30 cellular contexts compared by ENCODE assay signal in genomic region chr7:143040209-143040710, GRCh38. TPM values are rescaled to one million over a fixed set of nuclear protein-coding genes. Genes with fewer than 3 reads are reported as not detected.
"Had no signal": no experiment of that assay in that cellular context is flagged by ENCODE, and none has a peak within 500 bp of the region (broad histone marks: within the 10 kb centered on the region; RNA-seq: fewer than 3 reads in every experiment).

No MANE protein-coding gene starts in this region.

- H3K27me3 ChIP-seq: adrenal gland, body of pancreas, breast epithelium, MG63 had no signal

- H3K27ac ChIP-seq: adrenal gland, body of pancreas, breast epithelium, PC-9, RWPE1 had no signal

- H3K36me3 ChIP-seq: adrenal gland, breast epithelium, MG63 had no signal

- H3K4me1 ChIP-seq: adrenal gland, breast epithelium had no signal

- H3K9me3 ChIP-seq: adrenal gland, body of pancreas, breast epithelium, MG63 had no signal

- DNase-seq: activated CD4-positive, alpha-beta T cell treated with anti-CD3 and anti-CD28 coated beads, Interleukin-2, amount 10 ng/mL, durations not matched to agents 24 days and 14 days; activated CD4-positive, alpha-beta T cell treated with anti-CD3 and anti-CD28 coated beads, Interleukin-2, amount 50 U/mL, for 4 hours; activated CD8-positive, alpha-beta T cell treated with anti-CD3 and anti-CD28 coated beads for 36 hours; activated gamma-delta T cell; activated naive CD4-positive, alpha-beta T cell treated with anti-CD3 and anti-CD28 coated beads for 36 hours; activated T-cell treated with anti-CD3 and anti-CD28 coated beads, Interleukin-2, amount 50 U/mL, for 1 hour; activated T-cell treated with anti-CD3 and anti-CD28 coated beads, Interleukin-2, amount 50 U/mL, for 72 hours; adrenal gland; body of pancreas; Kasumi-1; KG1; MG63; MV-4-11; NCI-H1092; NCI-H1436 treated with DMSO at 0.1 percent for 48 hours; NCI-H1694 treated with DMSO at 0.1 percent for 48 hours; NCI-H2029; NCI-H510A; NCI-H526; NCI-H748 treated with DMSO at 0.1 percent for 48 hours; NK-92 treated with Interleukin-12 subunit alpha and Interleukin-12 subunit beta, amount 100 ng/mL, for 24 hours; PC-9; SIG-M5 had no signal

- FAIRE-seq: astrocyte, RCC 7860, TTC549 had no signal

- H3K4me3 ChIP-seq: adrenal gland, body of pancreas, breast epithelium, MG63, PC-9 had no signal

- ATAC-seq: activated CD8-positive, alpha-beta T cell treated with anti-CD3 and anti-CD28 coated beads for 36 hours; activated naive CD4-positive, alpha-beta T cell treated with anti-CD3 and anti-CD28 coated beads, Interleukin-2, amount 50 U/mL, for 72 hours; activated T-cell treated with anti-CD3 and anti-CD28 coated beads, Interleukin-2, amount 50 U/mL, for 72 hours; body of pancreas; Right ventricle myocardium inferior had no signal

RNA-seq across cellular contexts. Expression of gene OR6V1, which starts 11.9 kb away (rescaled TPM):
- polyA plus RNA-seq: adrenal gland had no signal

RNA-seq across cellular contexts. Expression of gene OR9A2, which starts 13.3 kb away (rescaled TPM):
- polyA plus RNA-seq: adrenal gland had no signal
